ENCODE assay signal across 8 cellular contexts in the genomic region with DNA sequence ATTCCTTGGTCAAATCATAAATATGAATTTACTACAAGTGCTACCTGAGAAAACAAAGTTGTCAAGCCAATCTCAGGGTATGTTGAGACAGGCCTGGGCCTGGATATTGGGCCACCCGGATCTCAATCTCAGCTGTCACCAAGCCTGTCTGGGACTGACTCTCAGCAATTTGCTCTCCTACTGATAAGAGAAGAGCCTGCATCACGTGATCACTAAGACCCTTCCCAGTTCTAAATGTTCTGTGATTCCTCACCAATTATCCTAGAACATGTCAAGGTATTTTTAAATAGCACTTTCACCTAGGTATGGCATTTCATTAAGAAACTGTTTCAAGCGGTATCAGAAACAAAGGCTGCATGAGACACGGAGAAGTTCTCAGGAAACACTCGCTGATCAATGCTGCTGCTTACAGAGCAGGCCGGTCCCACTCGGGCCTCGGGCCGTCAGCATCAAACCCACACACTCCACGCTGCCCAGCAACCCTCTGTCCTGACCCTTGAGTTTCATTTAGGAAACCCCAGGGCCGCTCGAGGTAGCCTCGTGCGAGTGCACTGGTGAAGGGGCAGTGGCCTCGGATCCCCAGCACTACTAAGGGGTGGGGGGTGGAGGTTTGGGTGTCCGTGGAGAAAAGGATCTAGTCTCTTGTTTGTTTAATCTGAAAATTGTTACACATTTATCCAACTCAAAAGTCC. TPM values are rescaled to one million over a fixed set of nuclear protein-coding genes. Genes with fewer than 3 reads are reported as not detected.
DNase-seq lines count a peak whose midpoint lies in the region; ATAC-seq, FAIRE-seq and TF ChIP-seq lines count a peak whose summit lies in the region.
"Had no signal": no experiment of that assay in that cellular context is flagged by ENCODE, and none has a peak within 500 bp of the region (broad histone marks: within the 10 kb centered on the region; RNA-seq: fewer than 3 reads in every experiment).

No MANE protein-coding gene starts in this region.

- peaks cover 82% of the 10 kb centered on the region for H4K20me1 ChIP-seq in astrocyte (ENCODE audit: insufficient read depth, low read length)

- peaks cover 60% of the 10 kb centered on the region for H3K4me1 ChIP-seq in astrocyte (ENCODE audit: insufficient read depth, low read length)
- peaks cover 22 to 66% (median 62%) of the 10 kb centered on the region in 5 donors for H3K4me1 ChIP-seq in subcutaneous abdominal adipose tissue (ENCODE audit: control insufficient read depth in 5 of 5, insufficient read depth in 5 of 5, low read length in 5 of 5)

- no peak overlapping the region for H2AFZ ChIP-seq in astrocyte (ENCODE audit: low read depth, low read length)

- H3K4me2 ChIP-seq in astrocyte (ENCODE audit: low read length) = peak overlapping the region; percentile 91

- H3K4me1 Mint-ChIP-seq in astrocyte (ENCODE audit: low read depth, unreplicated experiment) = peaks cover 23% of the 10 kb centered on the region

- H3K27me3 ChIP-seq in astrocyte (ENCODE audit: insufficient read depth, low read length) (no peaks in the 10 kb centered on the region), kidney epithelial cell (ENCODE audit: control insufficient read depth, insufficient read depth, low read length) (no peaks in the 10 kb centered on the region), subcutaneous abdominal adipose tissue (ENCODE audit: control insufficient read depth in 5 of 5, insufficient read depth in 4 of 5, low read length in 5 of 5) (no peaks in the 10 kb centered on the region)

- H3K27me3 Mint-ChIP-seq in astrocyte (ENCODE audit: low read depth, unreplicated experiment) = no peaks in the 10 kb centered on the region

- H3K36me3 ChIP-seq in KOPT-K1 (ENCODE audit: insufficient read depth, low read length) = peaks cover 67% of the 10 kb centered on the region
- H3K36me3 ChIP-seq in astrocyte (ENCODE audit: insufficient read depth, low read length) = peaks cover 57% of the 10 kb centered on the region
- H3K36me3 ChIP-seq in kidney epithelial cell (ENCODE audit: control insufficient read depth, insufficient read depth, low read length) = peaks cover 9% of the 10 kb centered on the region
- H3K36me3 ChIP-seq in subcutaneous abdominal adipose tissue (ENCODE audit: control insufficient read depth in 5 of 5, insufficient read depth in 5 of 5, low read length in 5 of 5) = peaks cover 10 to 67% (median 55%) of the 10 kb centered on the region in 5 donors

- H3K9ac ChIP-seq in astrocyte (ENCODE audit: low read length) (peak overlapping the region; percentile 100), subcutaneous abdominal adipose tissue (ENCODE audit: low read length in 5 of 5) (peak overlapping the region; percentile 99 to 100 (median 100))

- peak overlapping the region; percentile 99 for H3K4me3 Mint-ChIP-seq in astrocyte (ENCODE audit: unreplicated experiment)

- H3K27ac Mint-ChIP-seq in astrocyte (ENCODE audit: unreplicated experiment) = peak overlapping the region; percentile 100

- H3K36me3 Mint-ChIP-seq in astrocyte (ENCODE audit: low read depth, unreplicated experiment) = peaks cover 62% of the 10 kb centered on the region

- H3K9me3 Mint-ChIP-seq in astrocyte (ENCODE audit: unreplicated experiment) = peaks cover 4% of the 10 kb centered on the region

- ATAC-seq in GM18519 (IDR thresholded peaks at IDR 0.05; ENCODE audit: low FRiP score, unreplicated experiment) = no peak

- peak overlapping the region; percentile 97 for H3K4me3 ChIP-seq in astrocyte (ENCODE audit: insufficient read depth, low read depth, low read length)
- H3K4me3 ChIP-seq in kidney epithelial cell (ENCODE audit: low read depth, low read length) = peak overlapping the region; percentile 87
- peak overlapping the region; percentile 92 to 100 (median 99) for H3K4me3 ChIP-seq in subcutaneous abdominal adipose tissue (ENCODE audit: low read depth in 1 of 5, low read length in 5 of 5)

- no peak for FAIRE-seq in astrocyte (lab: Jason Lieb, UNC)

- H3K79me2 ChIP-seq in astrocyte (ENCODE audit: insufficient read depth, low read length) = peaks cover 75% of the 10 kb centered on the region

- DNase-seq in astrocyte (ENCODE audit: low read depth) = peak; percentile 10
- no peak for DNase-seq in kidney epithelial cell (ENCODE audit: low read depth)
- DNase-seq in AML-193 (lab: John Stamatoyannopoulos, UW) = no peak
- no peak for DNase-seq in NCI-H748 treated with DMSO at 0.1 percent for 48 hours (lab: John Stamatoyannopoulos, UW)
- DNase-seq: activated CD4-positive, alpha-beta T cell treated with anti-CD3 and anti-CD28 coated beads for 1 hour had no signal

- TF ChIP-seq CTCF in astrocyte (IDR thresholded peaks at IDR 0.05; ENCODE audit: insufficient read depth, low read depth, low read length) (no peak), kidney epithelial cell (IDR thresholded peaks at IDR 0.05; ENCODE audit: insufficient read depth, low read length, poor library complexity, severe bottlenecking) (no peak)

- H3K27ac ChIP-seq in KOPT-K1 (ENCODE audit: low read depth, low read length, poor library complexity, severe bottlenecking) = peak overlapping the region; percentile 97
- peak overlapping the region; percentile 98 for H3K27ac ChIP-seq in astrocyte (ENCODE audit: low read depth, low read length)
- H3K27ac ChIP-seq in subcutaneous abdominal adipose tissue (ENCODE audit: low read depth, low read length) = peak overlapping the region; percentile 100

- no peaks in the 10 kb centered on the region for H3K9me3 ChIP-seq in KOPT-K1 (ENCODE audit: insufficient read depth, low read length, poor library complexity, severe bottlenecking)
- no peaks in the 10 kb centered on the region for H3K9me3 ChIP-seq in astrocyte (ENCODE audit: insufficient read depth, low read depth, low read length)
- H3K9me3 ChIP-seq in subcutaneous abdominal adipose tissue (ENCODE audit: control insufficient read depth in 5 of 5, low read length in 5 of 5) = no peaks in the 10 kb centered on the region

RNA-seq across cellular contexts. Expression of a gene that starts 4.1 kb away (rescaled TPM):
- total RNA-seq in astrocyte = 250 and 319 TPM in 2 replicates
- 125 and 131 TPM in 2 replicates for total RNA-seq in kidney epithelial cell
